ENCODE assay signal across 8 cellular contexts in genomic region chr1:212782422-212783154, GRCh38. TPM values are rescaled to one million over a fixed set of nuclear protein-coding genes. Genes with fewer than 3 reads are reported as not detected.
DNase-seq lines count a peak whose midpoint lies in the region; ATAC-seq and TF ChIP-seq lines count a peak whose summit lies in the region.

No MANE protein-coding gene starts in this region.

- DNase-seq in activated T-cell treated with anti-CD3 and anti-CD28 coated beads, Interleukin-2, amount 50 U/mL, for 72 hours: no peak
- DNase-seq in activated T-cell treated with anti-CD3 and anti-CD28 coated beads for 4 hours (no peak), NCI-H146 (lab: John Stamatoyannopoulos, UW) (peak; percentile 11), ascending aorta (ENCODE audit: low spot score in 2 of 2) (no peak), islet precursor cell (peak; percentile 80), upper lobe of left lung (no peak)
- DNase-seq in stimulated activated effector memory CD8-positive, alpha-beta T cell treated with anti-CD3 and anti-CD28 coated beads, Interleukin-12 subunit alpha, Interleukin-12 subunit beta, amount 100 ng/mL, for 72 hours (ENCODE audit: low spot score in 2 of 2): no peak

- H3K27me3 Mint-ChIP-seq in activated T-cell treated with anti-CD3 and anti-CD28 coated beads, Interleukin-2, amount 50 U/mL, for 72 hours (ENCODE audit: low read depth): no peaks in the 10 kb centered on the region

- H3K4me1 Mint-ChIP-seq in activated T-cell treated with anti-CD3 and anti-CD28 coated beads, Interleukin-2, amount 50 U/mL, for 72 hours (ENCODE audit: low read depth): peaks cover 44% of the 10 kb centered on the region
- peaks cover 18% of the 10 kb centered on the region for H3K4me1 Mint-ChIP-seq in stimulated activated effector memory CD8-positive, alpha-beta T cell treated with anti-CD3 and anti-CD28 coated beads, Interleukin-12 subunit alpha, Interleukin-12 subunit beta, amount 100 ng/mL, for 72 hours

- H3K27ac ChIP-seq in ascending aorta (no peak overlapping the region), upper lobe of left lung (no peak overlapping the region)

- H3K4me1 ChIP-seq in ascending aorta: no peaks in the 10 kb centered on the region
- no peaks in the 10 kb centered on the region for H3K4me1 ChIP-seq in upper lobe of left lung

- H3K36me3 ChIP-seq in ascending aorta (peaks cover 20 to 56% of the 10 kb centered on the region in 2 donors), upper lobe of left lung (peaks cover 2 to 64% (median 24%) of the 10 kb centered on the region in 4 donors)

- H3K4me3 ChIP-seq in ascending aorta (no peak overlapping the region), upper lobe of left lung (no peak overlapping the region)

- intact Hi-C loops in ascending aorta (cut with DNase I): loop anchor here (1.0 to 5.0 kb wide), 2 partner anchors 117 to 305 kb away; no protein-coding TSS in a partner anchor

- TF ChIP-seq EP300 in upper lobe of left lung (IDR thresholded peaks at IDR 0.05): no peak

- H3K27ac Mint-ChIP-seq in activated T-cell treated with anti-CD3 and anti-CD28 coated beads, Interleukin-2, amount 50 U/mL, for 72 hours: peak overlapping the region; percentile 86
- H3K27ac Mint-ChIP-seq in stimulated activated effector memory CD8-positive, alpha-beta T cell treated with anti-CD3 and anti-CD28 coated beads, Interleukin-12 subunit alpha, Interleukin-12 subunit beta, amount 100 ng/mL, for 72 hours: no peak overlapping the region

- peak overlapping the region in 1 of 2 donors; percentile 61 for H3K4me3 Mint-ChIP-seq in activated T-cell treated with anti-CD3 and anti-CD28 coated beads, Interleukin-2, amount 50 U/mL, for 72 hours
- H3K4me3 Mint-ChIP-seq in stimulated activated effector memory CD8-positive, alpha-beta T cell treated with anti-CD3 and anti-CD28 coated beads, Interleukin-12 subunit alpha, Interleukin-12 subunit beta, amount 100 ng/mL, for 72 hours: no peak overlapping the region

- 79 to 86% methylated on average over 3 of the region's 3 CpGs for WGBS in upper lobe of left lung, 2 donors

- TF ChIP-seq POLR2A in upper lobe of left lung (IDR thresholded peaks at IDR 0.05): no peak

- TF ChIP-seq CTCF in ascending aorta (IDR thresholded peaks at IDR 0.05) (peak; percentile 33 to 61 (median 51)), upper lobe of left lung (IDR thresholded peaks at IDR 0.05) (peak in 4 of 6 experiments; percentile 50 to 60 (median 57))

- no peaks in the 10 kb centered on the region for H3K9me3 ChIP-seq in ascending aorta
- no peaks in the 10 kb centered on the region for H3K9me3 ChIP-seq in upper lobe of left lung

- H3K9me3 Mint-ChIP-seq in activated T-cell treated with anti-CD3 and anti-CD28 coated beads, Interleukin-2, amount 50 U/mL, for 72 hours: no peaks in the 10 kb centered on the region
- no peaks in the 10 kb centered on the region for H3K9me3 Mint-ChIP-seq in stimulated activated effector memory CD8-positive, alpha-beta T cell treated with anti-CD3 and anti-CD28 coated beads, Interleukin-12 subunit alpha, Interleukin-12 subunit beta, amount 100 ng/mL, for 72 hours

- peak; percentile 45 to 65 for ATAC-seq in activated T-cell treated with anti-CD3 and anti-CD28 coated beads, Interleukin-2, amount 50 U/mL, for 72 hours (replicated peaks in 1 of 2)
- ATAC-seq in upper lobe of left lung (ENCODE audit: low FRiP score in 2 of 2) (peak in 1 of 2 donors; percentile 75), GM21576 (IDR thresholded peaks at IDR 0.05; ENCODE audit: unreplicated experiment) (no peak)
- no peak for ATAC-seq in stimulated activated effector memory CD8-positive, alpha-beta T cell treated with anti-CD3 and anti-CD28 coated beads, Interleukin-12 subunit alpha, Interleukin-12 subunit beta, amount 100 ng/mL, for 72 hours

- H3K27me3 ChIP-seq in ascending aorta: no peaks in the 10 kb centered on the region
- no peaks in the 10 kb centered on the region for H3K27me3 ChIP-seq in upper lobe of left lung

- peaks cover 9 to 20% of the 10 kb centered on the region in 2 donors for H3K36me3 Mint-ChIP-seq in activated T-cell treated with anti-CD3 and anti-CD28 coated beads, Interleukin-2, amount 50 U/mL, for 72 hours (ENCODE audit: insufficient read depth in 2 of 2)
- peaks cover 75% of the 10 kb centered on the region for H3K36me3 Mint-ChIP-seq in stimulated activated effector memory CD8-positive, alpha-beta T cell treated with anti-CD3 and anti-CD28 coated beads, Interleukin-12 subunit alpha, Interleukin-12 subunit beta, amount 100 ng/mL, for 72 hours

RNA-seq across cellular contexts. Expression of gene NSL1, which starts 9.0 kb away (rescaled TPM):
- 10 to 100 TPM; 41.8 to 44.9 TPM for total RNA-seq in activated T-cell treated with anti-CD3 and anti-CD28 coated beads, Interleukin-2, amount 50 U/mL, for 72 hours
- 69.1 TPM for total RNA-seq in ascending aorta
- 10 to 100 TPM; 26.5 to 44.5 (median 34.1) TPM for total RNA-seq in upper lobe of left lung

RNA-seq across cellular contexts. Expression of gene TATDN3, which starts 9.1 kb away (rescaled TPM):
- 10 to 100 TPM; 17.7 to 18.2 TPM for total RNA-seq in activated T-cell treated with anti-CD3 and anti-CD28 coated beads, Interleukin-2, amount 50 U/mL, for 72 hours
- total RNA-seq in ascending aorta (2.7 TPM), upper lobe of left lung (10 to 100 TPM in 5 of 6 donors, 1 to 10 TPM in 1; 7.5 to 14.9 (median 11.7) TPM)

Comparison
In these comparisons a context has a peak if more than half of its experiments do, and no peak if none do; other contexts are left out.
1. ATAC-seq: peak in activated T-cell treated with anti-CD3 and anti-CD28 coated beads, Interleukin-2, amount 50 U/mL, for 72 hours (2 of 2); none in GM21576 (single experiment) and stimulated activated effector memory CD8-positive, alpha-beta T cell treated with anti-CD3 and anti-CD28 coated beads, Interleukin-12 subunit alpha, Interleukin-12 subunit beta, amount 100 ng/mL, for 72 hours (single experiment).
2. DNase-seq: peak in NCI-H146 (single experiment) and islet precursor cell (single experiment); none in activated T-cell treated with anti-CD3 and anti-CD28 coated beads, Interleukin-2, amount 50 U/mL, for 72 hours (0 of 2), activated T-cell treated with anti-CD3 and anti-CD28 coated beads for 4 hours (single experiment), ascending aorta (0 of 2), upper lobe of left lung (0 of 2) and stimulated activated effector memory CD8-positive, alpha-beta T cell treated with anti-CD3 and anti-CD28 coated beads, Interleukin-12 subunit alpha, Interleukin-12 subunit beta, amount 100 ng/mL, for 72 hours (0 of 2).